ENCODE assay signal across 1 cellular context in the genomic region with DNA sequence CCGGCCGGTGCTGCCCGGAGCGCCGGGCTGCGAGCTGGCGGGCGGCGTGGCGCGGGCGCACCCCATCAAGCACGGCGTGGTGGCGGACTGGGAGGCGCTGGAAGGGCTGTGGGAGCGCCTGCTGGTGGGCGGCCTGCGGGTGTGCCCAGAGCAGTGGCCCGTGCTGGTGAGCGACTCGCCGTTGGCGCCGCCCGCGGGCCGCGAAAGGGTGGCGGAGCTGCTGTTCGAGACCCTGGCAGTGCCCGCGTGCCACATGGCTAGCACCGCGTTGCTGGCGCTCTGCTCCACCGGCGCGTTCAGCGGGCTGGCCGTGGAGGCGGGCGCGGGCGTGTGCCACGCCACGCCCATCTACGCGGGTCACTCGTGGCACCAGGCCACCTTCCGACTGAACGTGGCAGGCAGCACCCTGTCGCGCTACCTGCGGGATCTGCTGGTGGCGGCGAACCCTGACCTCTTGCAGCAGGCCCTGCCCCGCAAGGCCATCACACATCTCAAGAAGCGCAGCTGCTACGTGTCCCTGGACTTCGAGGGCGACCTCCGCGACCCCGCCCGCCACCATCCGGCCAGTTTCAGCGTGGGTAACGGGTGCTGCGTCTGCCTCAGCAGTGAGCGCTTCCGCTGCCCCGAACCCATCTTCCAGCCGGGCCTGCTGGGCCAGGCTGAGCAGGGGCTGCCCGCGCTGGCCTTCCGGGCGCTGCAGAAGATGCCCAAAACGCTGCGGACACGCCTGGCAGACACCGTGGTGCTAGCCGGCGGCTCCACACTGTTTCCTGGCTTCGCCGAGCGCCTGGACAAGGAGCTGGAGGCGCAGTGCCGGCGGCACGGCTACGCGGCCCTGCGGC.
TF ChIP-seq lines count a peak whose summit lies in the region.

No MANE protein-coding gene starts in this region.

TF ChIP-seq in K562, 482 proteins besides CTCF, POLR2A, EP300 and RAD21 (continued from another document):
- TF ChIP-seq, protein P1, sequence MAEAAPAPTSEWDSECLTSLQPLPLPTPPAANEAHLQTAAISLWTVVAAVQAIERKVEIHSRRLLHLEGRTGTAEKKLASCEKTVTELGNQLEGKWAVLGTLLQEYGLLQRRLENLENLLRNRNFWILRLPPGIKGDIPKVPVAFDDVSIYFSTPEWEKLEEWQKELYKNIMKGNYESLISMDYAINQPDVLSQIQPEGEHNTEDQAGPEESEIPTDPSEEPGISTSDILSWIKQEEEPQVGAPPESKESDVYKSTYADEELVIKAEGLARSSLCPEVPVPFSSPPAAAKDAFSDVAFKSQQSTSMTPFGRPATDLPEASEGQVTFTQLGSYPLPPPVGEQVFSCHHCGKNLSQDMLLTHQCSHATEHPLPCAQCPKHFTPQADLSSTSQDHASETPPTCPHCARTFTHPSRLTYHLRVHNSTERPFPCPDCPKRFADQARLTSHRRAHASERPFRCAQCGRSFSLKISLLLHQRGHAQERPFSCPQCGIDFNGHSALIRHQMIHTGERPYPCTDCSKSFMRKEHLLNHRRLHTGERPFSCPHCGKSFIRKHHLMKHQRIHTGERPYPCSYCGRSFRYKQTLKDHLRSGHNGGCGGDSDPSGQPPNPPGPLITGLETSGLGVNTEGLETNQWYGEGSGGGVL (CRISPR knock-in tag; IDR thresholded peaks at IDR 0.05): no peak
- no peak for TF ChIP-seq ZNF311 (CRISPR knock-in tag; IDR thresholded peaks at IDR 0.05)
- no peak for TF ChIP-seq ZNF12 (CRISPR knock-in tag; IDR thresholded peaks at IDR 0.05)
- no peak for TF ChIP-seq ESRRB (CRISPR knock-in tag; IDR thresholded peaks at IDR 0.05; ENCODE audit: borderline replicate concordance)
- 0 out of 2 replicates have a peak, but pooled peaks have one; percentile 18 for TF ChIP-seq GABPB1 (CRISPR knock-in tag; IDR thresholded peaks at IDR 0.05)
- TF ChIP-seq TCF15 (CRISPR knock-in tag; IDR thresholded peaks at IDR 0.05): no peak
- no peak for TF ChIP-seq CBFA2T2 (conservative IDR thresholded peaks at IDR 0.05)
- TF ChIP-seq, protein P2, sequence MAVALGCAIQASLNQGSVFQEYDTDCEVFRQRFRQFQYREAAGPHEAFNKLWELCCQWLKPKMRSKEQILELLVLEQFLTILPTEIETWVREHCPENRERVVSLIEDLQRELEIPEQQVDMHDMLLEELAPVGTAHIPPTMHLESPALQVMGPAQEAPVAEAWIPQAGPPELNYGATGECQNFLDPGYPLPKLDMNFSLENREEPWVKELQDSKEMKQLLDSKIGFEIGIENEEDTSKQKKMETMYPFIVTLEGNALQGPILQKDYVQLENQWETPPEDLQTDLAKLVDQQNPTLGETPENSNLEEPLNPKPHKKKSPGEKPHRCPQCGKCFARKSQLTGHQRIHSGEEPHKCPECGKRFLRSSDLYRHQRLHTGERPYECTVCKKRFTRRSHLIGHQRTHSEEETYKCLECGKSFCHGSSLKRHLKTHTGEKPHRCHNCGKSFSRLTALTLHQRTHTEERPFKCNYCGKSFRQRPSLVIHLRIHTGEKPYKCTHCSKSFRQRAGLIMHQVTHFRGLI (CRISPR knock-in tag; IDR thresholded peaks at IDR 0.05): no peak
- no peak for TF ChIP-seq NR2F6 (CRISPR knock-in tag; IDR thresholded peaks at IDR 0.05)
- TF ChIP-seq PYGO2 (tag; IDR thresholded peaks at IDR 0.05): no peak
- no peak for TF ChIP-seq SRSF9 (IDR thresholded peaks at IDR 0.05; ENCODE audit: borderline replicate concordance, low read depth, low read length)
- TF ChIP-seq TEAD4 (IDR thresholded peaks at IDR 0.05; ENCODE audit: low read length): no peak
- 0 out of 2 replicates have a peak, but pooled peaks have one; percentile 33 for TF ChIP-seq TEAD4 (CRISPR knock-in tag; IDR thresholded peaks at IDR 0.05; ENCODE audit: borderline replicate concordance)
- no peak for TF ChIP-seq NONO (IDR thresholded peaks at IDR 0.05; ENCODE audit: low read depth in 2 of 2, low read length in 1 of 2)
- TF ChIP-seq TCF7 (IDR thresholded peaks at IDR 0.05; ENCODE audit: borderline replicate concordance): no peak
- TF ChIP-seq ZNF324 (CRISPR knock-in tag; IDR thresholded peaks at IDR 0.05): no peak
- TF ChIP-seq FOXO4 (CRISPR knock-in tag; IDR thresholded peaks at IDR 0.05): no peak
- no peak for TF ChIP-seq KAT8 (IDR thresholded peaks at IDR 0.05; ENCODE audit: low read depth)
- no peak for TF ChIP-seq NCOA6 (IDR thresholded peaks at IDR 0.05)
- TF ChIP-seq ATF7 (IDR thresholded peaks at IDR 0.05): no peak
- peak; percentile 97 for TF ChIP-seq ZBTB34 (CRISPR knock-in tag; IDR thresholded peaks at IDR 0.05)
- no peak for TF ChIP-seq SREBF2 (CRISPR knock-in tag; IDR thresholded peaks at IDR 0.05)
- TF ChIP-seq STAT5B (CRISPR knock-in tag; IDR thresholded peaks at IDR 0.05): no peak
- TF ChIP-seq HNRNPL (IDR thresholded peaks at IDR 0.05; ENCODE audit: low read depth, low read length): peak; percentile 98
- 0 out of 2 replicates have a peak, but pooled peaks have one; percentile 47 for TF ChIP-seq NR2C2 (CRISPR knock-in tag; IDR thresholded peaks at IDR 0.05)
- TF ChIP-seq NR2C2 (tag; IDR thresholded peaks at IDR 0.05): no peak
- TF ChIP-seq, protein P3, sequence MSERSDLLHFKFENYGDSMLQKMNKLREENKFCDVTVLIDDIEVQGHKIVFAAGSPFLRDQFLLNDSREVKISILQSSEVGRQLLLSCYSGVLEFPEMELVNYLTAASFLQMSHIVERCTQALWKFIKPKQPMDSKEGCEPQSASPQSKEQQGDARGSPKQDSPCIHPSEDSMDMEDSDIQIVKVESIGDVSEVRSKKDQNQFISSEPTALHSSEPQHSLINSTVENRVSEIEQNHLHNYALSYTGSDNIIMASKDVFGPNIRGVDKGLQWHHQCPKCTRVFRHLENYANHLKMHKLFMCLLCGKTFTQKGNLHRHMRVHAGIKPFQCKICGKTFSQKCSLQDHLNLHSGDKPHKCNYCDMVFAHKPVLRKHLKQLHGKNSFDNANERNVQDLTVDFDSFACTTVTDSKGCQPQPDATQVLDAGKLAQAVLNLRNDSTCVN (CRISPR knock-in tag; IDR thresholded peaks at IDR 0.05): no peak
- TF ChIP-seq KAT7 (CRISPR knock-in tag; IDR thresholded peaks at IDR 0.05; ENCODE audit: borderline replicate concordance): 0 out of 2 replicates have a peak, but pooled peaks have one; percentile 30
- no peak for TF ChIP-seq CREB1 (IDR thresholded peaks at IDR 0.05)
- TF ChIP-seq CREB1 (CRISPR knock-in tag; IDR thresholded peaks at IDR 0.05): no peak; the same call in 1 of the 2 replicates
